22 cellular contexts compared by ENCODE assay signal in genomic region chr13:22596157-22596863, GRCh38.
A peak's percentile ranks its signal among the peaks of the same experiment; 100 is the strongest.
DNase-seq lines count a peak whose midpoint lies in the region; ATAC-seq and TF ChIP-seq lines count a peak whose summit lies in the region.
"Had no signal": no experiment of that assay in that cellular context is flagged by ENCODE, and none has a peak within 500 bp of the region (broad histone marks: within the 10 kb centered on the region; RNA-seq: fewer than 3 reads in every experiment).

No MANE protein-coding gene starts in this region.

- DNase-seq in cardiac muscle cell (ENCODE audit: low read depth in 1 of 2, low spot score in 1 of 2): peak; percentile 1 to 53
- DNase-seq in Right ventricle myocardium inferior (ENCODE audit: missing footprints): no peak
- DNase-seq in SK-N-DZ (ENCODE audit: low spot score): peak; percentile 8
- peak; percentile 28 for DNase-seq in myocyte (ENCODE audit: low read depth)
- DNase-seq in ureter (ENCODE audit: low spot score): no peak
- DNase-seq in colonic mucosa: no peak
- DNase-seq in germinal center (ENCODE audit: low spot score): no peak
- DNase-seq: ACHN; activated CD4-positive, alpha-beta T cell treated with anti-CD3 and anti-CD28 coated beads for 4 hours; activated naive CD4-positive, alpha-beta T cell treated with anti-CD3 and anti-CD28 coated beads for 36 hours; activated T-cell treated with anti-CD3 and anti-CD28 coated beads, Interleukin-2, amount 50 U/mL, for 4 hours; C1 segment of cervical spinal cord; dermis blood vessel endothelial cell; GDM1; heart left ventricle; NCI-H2081 treated with DMSO at 0.1 percent for 48 hours; NCI-H748 treated with DMSO at 0.1 percent for 48 hours; OCI-M1; SHP77 had no signal

- no peak overlapping the region for H3K4me3 ChIP-seq in cardiac muscle cell
- H3K4me3 ChIP-seq in colonic mucosa: no peak overlapping the region
- H3K4me3 ChIP-seq: heart left ventricle had no signal

- intact Hi-C loops in Right ventricle myocardium inferior (cut with DNase I): no loop called here
- intact Hi-C loops in colonic mucosa (cut with DNase I): no loop called here

- H3K4me1 ChIP-seq in cardiac muscle cell (ENCODE audit: low read depth): peaks cover 25% of the 10 kb centered on the region
- no peaks in the 10 kb centered on the region for H3K4me1 ChIP-seq in colonic mucosa

- H3K9me3 ChIP-seq in cardiac muscle cell (ENCODE audit: low read depth) (no peaks in the 10 kb centered on the region), colonic mucosa (no peaks in the 10 kb centered on the region)
- H3K9me3 ChIP-seq: heart left ventricle, neutrophil had no signal

- no peak for TF ChIP-seq CTCF in cardiac muscle cell (IDR thresholded peaks at IDR 0.05; ENCODE audit: low read depth, low read length)
- TF ChIP-seq CTCF in colonic mucosa (IDR thresholded peaks at IDR 0.05): no peak

- H3K27ac ChIP-seq in cardiac muscle cell: peak overlapping the region; percentile 90
- no peak overlapping the region for H3K27ac ChIP-seq in colonic mucosa
- H3K27ac ChIP-seq: neutrophil had no signal

- no peak overlapping the region for H3K9ac ChIP-seq in colonic mucosa (ENCODE audit: low read depth in 2 of 2, low read length in 2 of 2)

- ATAC-seq in Right ventricle myocardium inferior: no peak
- ATAC-seq in GM21423 (IDR thresholded peaks at IDR 0.05; ENCODE audit: unreplicated experiment): no peak
- ATAC-seq: activated T-cell treated with anti-CD3 and anti-CD28 coated beads, Interleukin-2, amount 50 U/mL, for 4 hours; left lobe of liver had no signal

- no peaks in the 10 kb centered on the region for H3K36me3 ChIP-seq in cardiac muscle cell
- H3K36me3 ChIP-seq in colonic mucosa: no peaks in the 10 kb centered on the region
- H3K36me3 ChIP-seq: heart left ventricle, neutrophil had no signal

- H3K27me3 ChIP-seq in cardiac muscle cell (no peaks in the 10 kb centered on the region), colonic mucosa (no peaks in the 10 kb centered on the region)
- H3K27me3 ChIP-seq: heart left ventricle, neutrophil had no signal

Comparison
In these comparisons a context has a peak if more than half of its experiments do, and no peak if none do; other contexts are left out.
1. DNase-seq: peak in cardiac muscle cell (2 of 2), SK-N-DZ (single experiment) and myocyte (single experiment); none in Right ventricle myocardium inferior (single experiment), ureter (single experiment), colonic mucosa (single experiment) and germinal center (single experiment).